13 cellular contexts compared by ENCODE assay signal in genomic region chr5:172428224-172429166, GRCh38. TPM values are rescaled to one million over a fixed set of nuclear protein-coding genes. Genes with fewer than 3 reads are reported as not detected.
DNase-seq lines count a peak whose midpoint lies in the region; ATAC-seq, FAIRE-seq and TF ChIP-seq lines count a peak whose summit lies in the region.
"Had no signal": no experiment of that assay in that cellular context is flagged by ENCODE, and none has a peak within 500 bp of the region (broad histone marks: within the 10 kb centered on the region; RNA-seq: fewer than 3 reads in every experiment).

No MANE protein-coding gene starts in this region.

- TF ChIP-seq CTCF in CD14-positive monocyte (IDR thresholded peaks at IDR 0.05) (no peak), bronchial epithelial cell (IDR thresholded peaks at IDR 0.05; ENCODE audit: insufficient read depth, low read length, severe bottlenecking) (no peak), HepG2 (CRISPR knock-in tag; IDR thresholded peaks at IDR 0.05) (no peak), smooth muscle cell (IDR thresholded peaks at IDR 0.05; ENCODE audit: borderline replicate concordance, insufficient read depth, poor library complexity, severe bottlenecking) (no peak)

- H3K4me3 Mint-ChIP-seq in CD14-positive monocyte, result peak overlapping the region in 1 of 2 donors; percentile 75
- H3K4me3 Mint-ChIP-seq: naive thymus-derived CD4-positive, alpha-beta T cell had no signal

- no peaks in the 10 kb centered on the region for H3K36me3 ChIP-seq in bronchial epithelial cell (ENCODE audit: control insufficient read depth, insufficient read depth, low read length)
- no peaks in the 10 kb centered on the region for H3K36me3 ChIP-seq in HepG2 (replicated peaks in 1 of 2; ENCODE audit: control insufficient read depth in 1 of 2, insufficient read depth in 2 of 2, low read length in 2 of 2)
- no peaks in the 10 kb centered on the region for H3K36me3 ChIP-seq in smooth muscle cell (ENCODE audit: low read depth)

- TF ChIP-seq EP300 in HepG2 (IDR thresholded peaks at IDR 0.05; ENCODE audit: low read depth in 2 of 2, low read length in 2 of 2) (peak in 1 of 2 experiments; percentile 56; a peak in 2 of 4 replicates), HepG2 (CRISPR knock-in tag; IDR thresholded peaks at IDR 0.05; ENCODE audit: borderline replicate concordance) (no peak)

- FAIRE-seq in bronchial epithelial cell (lab: Jason Lieb, UNC), result peak; percentile 13
- FAIRE-seq in HepG2 (lab: Jason Lieb, UNC), result peak; percentile 60
- FAIRE-seq: small intestine had no signal

- H3K27me3 ChIP-seq in bronchial epithelial cell (ENCODE audit: control insufficient read depth, insufficient read depth, low read length) (no peaks in the 10 kb centered on the region), HepG2 (ENCODE audit: control insufficient read depth in 1 of 2, insufficient read depth in 2 of 2, low read length in 2 of 2) (no peaks in the 10 kb centered on the region), smooth muscle cell (ENCODE audit: low read depth) (no peaks in the 10 kb centered on the region)

- peaks cover 0 to 3% of the 10 kb centered on the region in 2 donors for H3K36me3 Mint-ChIP-seq in CD14-positive monocyte
- H3K36me3 Mint-ChIP-seq: naive thymus-derived CD4-positive, alpha-beta T cell had no signal

- intact Hi-C loops in CD14-positive monocyte (cut with micrococcal nuclease) (no loop called here), HepG2 (cut with micrococcal nuclease; ENCODE audit: unreplicated experiment) (loop anchor here (1.0 kb wide), 1 partner anchor 13 kb away; no protein-coding TSS in a partner anchor), head of caudate nucleus (cut with DNase I) (no loop called here)

- peak; percentile 81 for ATAC-seq in HepG2

- no peaks in the 10 kb centered on the region for H3K9me3 ChIP-seq in HepG2 (ENCODE audit: low read length)
- H3K9me3 ChIP-seq in smooth muscle cell (replicated peaks; ENCODE audit: low read depth), result no peaks in the 10 kb centered on the region

- no peak for TF ChIP-seq POLR2A in HepG2 (IDR thresholded peaks at IDR 0.05; ENCODE audit: insufficient read depth in 1 of 2, low read depth in 2 of 2, low read length in 2 of 2)

- H3K4me2 ChIP-seq in HepG2 (ENCODE audit: low read depth, low read length), result peak overlapping the region; percentile 54
- peak overlapping the region; percentile 59 for H3K4me2 ChIP-seq in smooth muscle cell

- WGBS in HepG2 (ENCODE audit: low lambda C conversion rate), result 47% methylated on average over 12 of the region's 12 CpGs
- WGBS in smooth muscle cell (ENCODE audit: low lambda C conversion rate), result 88% methylated on average over 12 of the region's 12 CpGs

- H2AFZ ChIP-seq in HepG2 (ENCODE audit: low read length) (no peak overlapping the region), smooth muscle cell (ENCODE audit: low read depth) (no peak overlapping the region)

- H3F3A ChIP-seq in smooth muscle cell (ENCODE audit: low read depth), result peaks cover 15% of the 10 kb centered on the region

- H3K79me2 ChIP-seq in HepG2 (ENCODE audit: insufficient read depth, low read length) (no peaks in the 10 kb centered on the region), smooth muscle cell (ENCODE audit: low read depth) (peaks cover 91% of the 10 kb centered on the region)

- peaks cover 0 to 3% (median 0%) of the 10 kb centered on the region in 7 donors for H3K9me3 Mint-ChIP-seq in CD14-positive monocyte
- H3K9me3 Mint-ChIP-seq: naive thymus-derived CD4-positive, alpha-beta T cell had no signal

- in situ Hi-C loops in HepG2 (cut with HindIII; ENCODE audit: extremely low pct_ligation_motif_present, low pct_unique_long_range_greater_than_20kb), result no loop called here

- H3K4me3 ChIP-seq in bronchial epithelial cell (ENCODE audit: low read depth, low read length) (no peak overlapping the region), HepG2 (replicated peaks in 1 of 3; ENCODE audit: insufficient read depth in 1 of 3, low read depth in 2 of 3, low read length in 3 of 3) (no peak overlapping the region), smooth muscle cell (no peak overlapping the region)

- H4K20me1 ChIP-seq in HepG2 (ENCODE audit: insufficient read depth, low read length) (no peaks in the 10 kb centered on the region), smooth muscle cell (ENCODE audit: low read depth) (peaks cover 100% of the 10 kb centered on the region)

- H3K4me1 ChIP-seq in HepG2 (ENCODE audit: insufficient read depth, low read length) (peaks cover 52% of the 10 kb centered on the region), smooth muscle cell (ENCODE audit: low read depth) (peaks cover 5% of the 10 kb centered on the region)

- TF ChIP-seq RAD21 in HepG2 (CRISPR knock-in tag; IDR thresholded peaks at IDR 0.05), result no peak

- H3K4me1 Mint-ChIP-seq in CD14-positive monocyte, result peaks cover 23% of the 10 kb centered on the region

- no peak overlapping the region for H3K27ac ChIP-seq in HepG2 (ENCODE audit: extremely low read length, insufficient read depth, low read length)
- peak overlapping the region; percentile 88 for H3K27ac ChIP-seq in smooth muscle cell (ENCODE audit: low read depth)

- H3K27me3 Mint-ChIP-seq in CD14-positive monocyte (ENCODE audit: low read depth in 3 of 3), result peaks cover 17 to 31% (median 30%) of the 10 kb centered on the region in 3 donors

- BruUV-seq in HepG2 (replicated peaks; lab: Mats Ljungman, UMichigan), result no TSS peak

- peak overlapping the region; percentile 11; the same call in 1 of the 2 replicates for H3K9ac ChIP-seq in HepG2 (ENCODE audit: insufficient read depth, low read depth, low read length)
- H3K9ac ChIP-seq in smooth muscle cell (ENCODE audit: low read depth), result no peak overlapping the region

- CTCF ChIA-PET in HepG2 (lab: Yijun Ruan, JAX; ENCODE audit: low intra/inter-chr PET ratio, low total read pairs), result no interaction called here

- H3K27ac Mint-ChIP-seq in CD14-positive monocyte, result peak overlapping the region in 6 of 7 donors; percentile 32 to 89 (median 80)
- H3K27ac Mint-ChIP-seq: naive thymus-derived CD4-positive, alpha-beta T cell had no signal

- POLR2A ChIA-PET in HepG2 (lab: Yijun Ruan, JAX), result interaction anchor here (0.8 to 1.0 kb wide), 3 partner anchors 38 to 349 kb away, joined by 3 read pairs; no protein-coding TSS in a partner anchor

- DNase-seq in CD14-positive monocyte (ENCODE audit: low spot score), result no peak
- DNase-seq in bronchial epithelial cell (ENCODE audit: low read depth), result no peak
- peak; percentile 84 for DNase-seq in HepG2 (ENCODE audit: low spot score)
- DNase-seq in smooth muscle cell (lab: John Stamatoyannopoulos, UW; ENCODE audit: unreplicated experiment), result no peak
- DNase-seq in midbrain (lab: John Stamatoyannopoulos, UW), result no peak
- DNase-seq in DMS114 treated with DMSO at 0.1 percent for 48 hours (lab: John Stamatoyannopoulos, UW; ENCODE audit: unreplicated experiment), result no peak
- DNase-seq in head of caudate nucleus, result no peak
- DNase-seq in central memory CD4-positive, alpha-beta T cell, result no peak
- DNase-seq: AML-193; DND-41; naive thymus-derived CD4-positive, alpha-beta T cell; NCI-H69; small intestine had no signal

TF ChIP-seq in HepG2, 621 proteins besides CTCF, POLR2A, EP300 and RAD21 (continues in another document):
- TF ChIP-seq SAP130 (CRISPR knock-in tag; IDR thresholded peaks at IDR 0.05; ENCODE audit: low read depth) (peak; percentile 50), FOSL2 (CRISPR knock-in tag; IDR thresholded peaks at IDR 0.05) (peak; percentile 68), ZNF598 (CRISPR knock-in tag; IDR thresholded peaks at IDR 0.05; ENCODE audit: borderline replicate concordance) (no peak), SP4 (CRISPR knock-in tag; IDR thresholded peaks at IDR 0.05) (0 out of 2 replicates have a peak, but pooled peaks have one; percentile 42), IRF2 (CRISPR knock-in tag; IDR thresholded peaks at IDR 0.05) (peak; percentile 62; the same call in 1 of the 2 replicates), ISL2 (CRISPR knock-in tag; IDR thresholded peaks at IDR 0.05) (no peak), ZNF563 (CRISPR knock-in tag; IDR thresholded peaks at IDR 0.05) (no peak)

RNA-seq across cellular contexts. Expression of gene SH3PXD2B, which starts 25.8 kb away (rescaled TPM):
- polyA plus RNA-seq in CD14-positive monocyte (under 1 TPM; 0.19 to 0.31 TPM), HepG2 (2011; rRNA removed) (4.6 and 5.3 TPM in 2 replicates), smooth muscle cell (39.4 and 43.7 TPM in 2 replicates)
- total RNA-seq in bronchial epithelial cell (10.0 and 15.1 TPM in 2 replicates), HepG2 (2016; rRNA removed; fragmentation: Illumina TruSeq; extraction: Trizol) (3.4 and 3.8 TPM in 2 replicates), smooth muscle cell (36.5 and 36.7 TPM in 2 replicates)
- total RNA-seq in HepG2 (2016; cell fraction: cytosol; rRNA removed; fragmentation: Illumina TruSeq; extraction: Trizol; ENCODE audit: low read depth), result 1.1 and 1.3 TPM in 2 replicates
- total RNA-seq in HepG2 (2016; cell fraction: insoluble cytoplasmic fraction; rRNA removed; fragmentation: Illumina TruSeq; extraction: Trizol), result 3.2 and 3.8 TPM in 2 replicates
- total RNA-seq in HepG2 (2016; cell fraction: membrane; rRNA removed; fragmentation: Illumina TruSeq; extraction: Trizol), result 1.5 and 2.4 TPM in 2 replicates
- 3.8 TPM in 2 replicates for total RNA-seq in HepG2 (2016; cell fraction: nucleus; rRNA removed; fragmentation: Illumina TruSeq; extraction: Trizol)
- polyA plus RNA-seq in HepG2 (2011; cell fraction: cytosol; rRNA removed), result 1.9 and 2.4 TPM in 2 replicates
- polyA plus RNA-seq in HepG2 (2011; cell fraction: nucleus; rRNA removed), result 6.3 and 6.6 TPM in 2 replicates
- polyA plus RNA-seq in HepG2 (2012), result 3.7 and 4.6 TPM in 2 replicates
- polyA plus RNA-seq in HepG2 (2016; cell fraction: cytosol; fragmentation: Illumina TruSeq; extraction: Trizol; ENCODE audit: low read depth), result 0.45 and 0.58 TPM in 2 replicates
- polyA plus RNA-seq in HepG2 (2016; cell fraction: insoluble cytoplasmic fraction; fragmentation: Illumina TruSeq; extraction: Trizol; ENCODE audit: low read depth), result 4.5 and 5.7 TPM in 2 replicates
- polyA plus RNA-seq in HepG2 (2016; cell fraction: membrane; fragmentation: Illumina TruSeq; extraction: Trizol; ENCODE audit: low read depth), result 0.58 and 1.3 TPM in 2 replicates
- 4.4 and 5.5 TPM in 2 replicates for polyA plus RNA-seq in HepG2 (2016; cell fraction: nucleus; fragmentation: Illumina TruSeq; extraction: Trizol; ENCODE audit: insufficient read depth, low read depth)
- polyA minus RNA-seq in HepG2 (2011; rRNA and poly(A)+ RNA removed; ENCODE audit: low replicate concordance), result 6.5 and 8.9 TPM in 2 replicates
- 4.5 and 5.0 TPM in 2 replicates for polyA minus RNA-seq in HepG2 (2011; cell fraction: cytosol; rRNA and poly(A)+ RNA removed)
- 4.5 and 4.7 TPM in 2 replicates for polyA minus RNA-seq in HepG2 (2011; cell fraction: nucleus; rRNA and poly(A)+ RNA removed)
